ENCODE assay signal across 20 cellular contexts in genomic region chr3:193310914-193311723, GRCh38.
A peak's percentile ranks its signal among the peaks of the same experiment; 100 is the strongest.
DNase-seq lines count a peak whose midpoint lies in the region; ATAC-seq, FAIRE-seq and TF ChIP-seq lines count a peak whose summit lies in the region.
"Had no signal": no experiment of that assay in that cellular context is flagged by ENCODE, and none has a peak within 500 bp of the region (broad histone marks: within the 10 kb centered on the region; RNA-seq: fewer than 3 reads in every experiment).

No MANE protein-coding gene starts in this region.

- DNase-seq in K562 (ENCODE audit: extremely low read depth in 1 of 4, low spot score in 3 of 4) (no peak), left ventricle myocardium inferior (no peak), neural crest cell (ENCODE audit: low read depth, low spot score) (no peak), type B pancreatic cell (ENCODE audit: extremely low spot score, unreplicated experiment) (no peak), NCI-H526 treated with DMSO at 0.1 percent for 48 hours (lab: John Stamatoyannopoulos, UW) (no peak), foreskin melanocyte (no peak), COLO668 (lab: John Stamatoyannopoulos, UW; ENCODE audit: unreplicated experiment) (no peak)
- DNase-seq: ACHN; C1 segment of cervical spinal cord; CD8-positive, alpha-beta memory T cell; DMS79; GM23248; MM.1S; NCI-H1105; NCI-H2081; NCI-H2171 treated with DMSO at 0.1 percent for 48 hours; NCI-H446 treated with DMSO at 0.1 percent for 48 hours had no signal

- H3K27ac Mint-ChIP-seq in neural crest cell (ENCODE audit: unreplicated experiment) = peak overlapping the region; percentile 7
- no peak overlapping the region for H3K27ac Mint-ChIP-seq in type B pancreatic cell
- H3K27ac Mint-ChIP-seq: CD8-positive, alpha-beta memory T cell had no signal

- H3K4me3 ChIP-seq in K562 (no peak overlapping the region), left ventricle myocardium inferior (no peak overlapping the region)
- H3K4me3 ChIP-seq: GM23248, SJSA1 had no signal

- in situ Hi-C loops in K562 (cut with MboI) = no loop called here

- H3K4me1 Mint-ChIP-seq in neural crest cell (peaks cover 18% of the 10 kb centered on the region), type B pancreatic cell (ENCODE audit: unreplicated experiment) (peaks cover 30% of the 10 kb centered on the region)
- H3K4me1 Mint-ChIP-seq: CD8-positive, alpha-beta memory T cell had no signal

- FAIRE-seq in K562 (lab: Jason Lieb, UNC) = no peak
- FAIRE-seq: GM12892, GM18507 had no signal

- ATAC-seq in K562 = no peak

- POLR2A ChIA-PET in K562 (lab: Yijun Ruan, JAX) = interaction anchor here (0.7 kb wide), 1 partner anchor 416 kb away, joined by 3 read pairs; no protein-coding TSS in a partner anchor

- H3K27ac ChIP-seq in K562 (ENCODE audit: extremely low read depth, low read depth, low read length) (no peak overlapping the region), left ventricle myocardium inferior (replicated peaks) (peak overlapping the region; percentile 84)
- H3K27ac ChIP-seq: GM23248, SJSA1 had no signal

- no peak for TF ChIP-seq POLR2A in K562 (conservative IDR thresholded peaks at IDR 0.05)

- no peak overlapping the region for H3K9ac ChIP-seq in K562 (ENCODE audit: insufficient read depth in 1 of 2, low read depth in 2 of 2, low read length in 2 of 2)
- H3K9ac ChIP-seq: GM23248 had no signal

- TF ChIP-seq CTCF in K562 (IDR thresholded peaks at IDR 0.05 in 2 of 3, conservative IDR thresholded peaks at IDR 0.05 in 1 of 3; ENCODE audit: insufficient read depth in 2 of 3, low read depth in 1 of 3, low read length in 3 of 3) (no peak), left ventricle myocardium inferior (IDR thresholded peaks at IDR 0.05; ENCODE audit: borderline replicate concordance) (no peak), neural crest cell (conservative IDR thresholded peaks at IDR 0.05) (no peak), type B pancreatic cell (conservative IDR thresholded peaks at IDR 0.05) (no peak)

- no peak overlapping the region for H2AFZ ChIP-seq in K562 (ENCODE audit: low read depth, low read length)
- H2AFZ ChIP-seq: GM23248 had no signal

- no peaks in the 10 kb centered on the region for H3K79me2 ChIP-seq in K562 (ENCODE audit: control insufficient read depth, insufficient read depth, low read length)

- CTCF ChIA-PET in K562 (lab: Yijun Ruan, JAX; ENCODE audit: low intra/inter-chr PET ratio) = no interaction called here

- H3K4me2 ChIP-seq in K562 (ENCODE audit: insufficient read depth, low read length) = no peak overlapping the region

- no peak for TF ChIP-seq RAD21 in K562 (CRISPR knock-in tag; conservative IDR thresholded peaks at IDR 0.05 in 1 of 2, IDR thresholded peaks at IDR 0.05 in 1 of 2)

- no peaks in the 10 kb centered on the region for H4K20me1 ChIP-seq in K562 (replicated peaks; ENCODE audit: control insufficient read depth, insufficient read depth, low read length)

- BruUV-seq in K562 (replicated peaks; lab: Mats Ljungman, UMichigan) = no TSS peak

- H3K36me3 Mint-ChIP-seq in neural crest cell (ENCODE audit: low read depth) = no peaks in the 10 kb centered on the region
- H3K36me3 Mint-ChIP-seq in type B pancreatic cell = no peaks in the 10 kb centered on the region
- H3K36me3 Mint-ChIP-seq: CD8-positive, alpha-beta memory T cell had no signal

- H3K9me3 ChIP-seq in K562 (replicated peaks; ENCODE audit: control insufficient read depth, insufficient read depth, low read depth, low read length) = no peaks in the 10 kb centered on the region
- no peaks in the 10 kb centered on the region for H3K9me3 ChIP-seq in left ventricle myocardium inferior (replicated peaks)
- H3K9me3 ChIP-seq: SJSA1 had no signal

- no peak for TF ChIP-seq EP300 in K562 (IDR thresholded peaks at IDR 0.05; ENCODE audit: low read length)

- H3K9me3 Mint-ChIP-seq in neural crest cell (no peaks in the 10 kb centered on the region), type B pancreatic cell (no peaks in the 10 kb centered on the region)
- H3K9me3 Mint-ChIP-seq: CD8-positive, alpha-beta memory T cell had no signal

- intact Hi-C loops in K562 (cut with micrococcal nuclease) = no loop called here
- intact Hi-C loops in left ventricle myocardium inferior (cut with micrococcal nuclease) = no loop called here

- H3K9me1 ChIP-seq in K562 (ENCODE audit: control insufficient read depth, insufficient read depth, low read length) = no peaks in the 10 kb centered on the region

- H3K4me3 Mint-ChIP-seq in neural crest cell (no peak overlapping the region), type B pancreatic cell (peak overlapping the region; percentile 24)
- H3K4me3 Mint-ChIP-seq: CD8-positive, alpha-beta memory T cell had no signal

- 0% methylated on average over 6 of the region's 6 CpGs for WGBS in K562 (ENCODE audit: insufficient coverage, low coverage, missing lambda C conversion rate)

- H3K36me3 ChIP-seq in K562 (ENCODE audit: control insufficient read depth, insufficient read depth, low read length) = no peaks in the 10 kb centered on the region
- H3K36me3 ChIP-seq in left ventricle myocardium inferior = no peaks in the 10 kb centered on the region
- H3K36me3 ChIP-seq: SJSA1 had no signal

- H3K27me3 ChIP-seq in K562 (ENCODE audit: control insufficient read depth in 2 of 2, insufficient read depth in 2 of 2, low read length in 2 of 2) (no peaks in the 10 kb centered on the region), left ventricle myocardium inferior (ENCODE audit: low read depth) (no peaks in the 10 kb centered on the region)
- H3K27me3 ChIP-seq: SJSA1 had no signal

- H3K27me3 Mint-ChIP-seq in neural crest cell (ENCODE audit: low read depth) (no peaks in the 10 kb centered on the region), type B pancreatic cell (peaks cover 25% of the 10 kb centered on the region)
- H3K27me3 Mint-ChIP-seq: CD8-positive, alpha-beta memory T cell had no signal

- H3K4me1 ChIP-seq in K562 (replicated peaks in 1 of 2; ENCODE audit: control insufficient read depth in 2 of 2, insufficient read depth in 2 of 2, low read length in 2 of 2) (no peaks in the 10 kb centered on the region), left ventricle myocardium inferior (peaks cover 14% of the 10 kb centered on the region)
- H3K4me1 ChIP-seq: SJSA1 had no signal

TF ChIP-seq in K562, 482 proteins besides CTCF, POLR2A, EP300 and RAD21:
- TF ChIP-seq, protein P1, sequence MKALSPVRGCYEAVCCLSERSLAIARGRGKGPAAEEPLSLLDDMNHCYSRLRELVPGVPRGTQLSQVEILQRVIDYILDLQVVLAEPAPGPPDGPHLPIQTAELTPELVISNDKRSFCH (CRISPR knock-in tag; IDR thresholded peaks at IDR 0.05) = no peak
- TF ChIP-seq, protein P1 (tag; IDR thresholded peaks at IDR 0.05) = no peak
- TF ChIP-seq PBX2 (CRISPR knock-in tag; IDR thresholded peaks at IDR 0.05; ENCODE audit: low read depth) (no peak), PBX2 (tag; conservative IDR thresholded peaks at IDR 0.05; ENCODE audit: low read depth) (peak; percentile 53)
